26 cellular contexts compared by ENCODE assay signal in the genomic region with DNA sequence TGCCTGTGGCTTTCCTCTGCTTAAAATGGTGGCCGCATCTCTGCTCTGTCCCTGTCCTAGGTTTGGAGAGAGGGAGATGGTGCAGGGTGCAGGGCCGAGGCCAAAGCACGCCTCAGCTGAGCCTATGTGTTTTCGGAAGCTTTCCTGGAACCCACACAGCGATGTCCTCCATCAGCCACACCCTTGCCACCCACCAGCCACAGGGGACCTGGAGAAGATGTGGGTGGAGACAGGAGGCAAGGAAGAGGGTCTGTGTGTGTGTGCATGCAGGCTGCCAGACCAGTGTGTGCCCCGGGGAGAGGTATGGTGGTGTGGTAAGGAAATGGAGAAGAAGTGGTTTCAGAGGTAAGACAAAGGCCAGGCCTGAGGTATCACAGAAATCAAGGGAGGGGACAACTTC.
"Had no signal": no experiment of that assay in that cellular context is flagged by ENCODE, and none has a peak within 500 bp of the region (broad histone marks: within the 10 kb centered on the region; RNA-seq: fewer than 3 reads in every experiment).

No MANE protein-coding gene starts in this region.

- DNase-seq: activated CD4-positive, alpha-beta T cell treated with anti-CD3 and anti-CD28 coated beads for 36 hours; activated CD4-positive, alpha-beta T cell treated with anti-CD3 and anti-CD28 coated beads, Interleukin-2, amount 50 U/mL, for 4 hours; activated naive CD4-positive, alpha-beta T cell; activated T-cell treated with anti-CD3 and anti-CD28 coated beads, Interleukin-2, amount 50 U/mL, for 1 hour; adrenal gland; brain microvascular endothelial cell; central memory CD4-positive, alpha-beta T cell; dorsolateral prefrontal cortex; effector memory CD8-positive, alpha-beta T cell; esophagus squamous epithelium; gastrocnemius medialis; hypothalamus; mammary epithelial cell; stimulated activated CD4-positive, alpha-beta T cell treated with anti-CD3 and anti-CD28 coated beads, Interleukin-4, amount 100 ng/mL, for 24 hours; stomach; T-helper 1 cell; T1000; transverse colon; uterus had no signal

- H3K4me3 ChIP-seq: adrenal gland, ascending aorta, dorsolateral prefrontal cortex, esophagus squamous epithelium, gastrocnemius medialis, neural progenitor cell, prostate gland, stomach, transverse colon, uterus had no signal

- H3K4me3 Mint-ChIP-seq: activated CD4-positive, alpha-beta T cell treated with anti-CD3 and anti-CD28 coated beads for 36 hours; activated naive CD8-positive, alpha-beta T cell; effector memory CD8-positive, alpha-beta T cell; neural progenitor cell; WTC11 had no signal

- H3K9me3 ChIP-seq: adrenal gland, gastrocnemius medialis, prostate gland had no signal

- H3K9me3 Mint-ChIP-seq: effector memory CD8-positive, alpha-beta T cell had no signal

- H3K27ac ChIP-seq: adrenal gland, ascending aorta, brain microvascular endothelial cell, dorsolateral prefrontal cortex, esophagus squamous epithelium, gastrocnemius medialis, neural progenitor cell, prostate gland, stomach, transverse colon, uterus had no signal

- H3K36me3 ChIP-seq: adrenal gland, brain microvascular endothelial cell, neural progenitor cell, prostate gland, uterus had no signal

- H3K4me1 ChIP-seq: adrenal gland, ascending aorta, esophagus squamous epithelium, gastrocnemius medialis, neural progenitor cell, prostate gland, stomach, transverse colon, uterus had no signal

- ATAC-seq: activated CD4-positive, alpha-beta T cell treated with anti-CD3 and anti-CD28 coated beads for 36 hours; effector memory CD8-positive, alpha-beta T cell; gastrocnemius medialis; left ventricle myocardium superior; WTC11 had no signal

- H3K27ac Mint-ChIP-seq: activated CD4-positive, alpha-beta T cell treated with anti-CD3 and anti-CD28 coated beads for 36 hours; activated naive CD8-positive, alpha-beta T cell; activated T-helper 2 cell treated with anti-CD3 and anti-CD28 coated beads, Interferon-gamma antibody, Interleukin-2, Interleukin-4, amounts not matched to agents 10 μg/mL and 5 μg/mL and 100 μg/mL, durations not matched to agents 14 hours and 24 hours and 36 hours; effector memory CD8-positive, alpha-beta T cell; neural progenitor cell had no signal

- H3K27me3 ChIP-seq: adrenal gland, ascending aorta, brain microvascular endothelial cell, dorsolateral prefrontal cortex, esophagus squamous epithelium, gastrocnemius medialis, neural progenitor cell, stomach, transverse colon, uterus had no signal

- H3K4me1 Mint-ChIP-seq: neural progenitor cell, WTC11 had no signal

- H3K27me3 Mint-ChIP-seq: activated CD4-positive, alpha-beta T cell treated with anti-CD3 and anti-CD28 coated beads for 36 hours; activated naive CD8-positive, alpha-beta T cell; effector memory CD8-positive, alpha-beta T cell had no signal
